In genomic region chr1:193674292-193674944, GRCh38 we compare ENCODE assay signal across 25 cellular contexts.
DNase-seq lines count a peak whose midpoint lies in the region; ATAC-seq and TF ChIP-seq lines count a peak whose summit lies in the region.
"Had no signal": no experiment of that assay in that cellular context is flagged by ENCODE, and none has a peak within 500 bp of the region (broad histone marks: within the 10 kb centered on the region; RNA-seq: fewer than 3 reads in every experiment).

No MANE protein-coding gene starts in this region.

- no peak overlapping the region for H3K4me3 Mint-ChIP-seq in stimulated activated naive CD8-positive, alpha-beta T cell treated with anti-CD3 and anti-CD28 coated beads, Interleukin-15, amount 100 ng/mL, for 72 hours
- H3K4me3 Mint-ChIP-seq: CD8-positive, alpha-beta memory T cell; immature natural killer cell; naive B cell had no signal

- TF ChIP-seq EP300 in SK-N-SH (IDR thresholded peaks at IDR 0.05; ENCODE audit: borderline replicate concordance in 1 of 2, low read depth in 1 of 2, low read length in 1 of 2), result 0 out of 4 replicates have a peak, but pooled peaks of 1 of the 2 experiments have one; percentile 35

- no peaks in the 10 kb centered on the region for H3K79me2 ChIP-seq in SK-N-SH (ENCODE audit: insufficient read depth)

- peaks cover 13% of the 10 kb centered on the region for H3K4me1 Mint-ChIP-seq in stimulated activated naive CD8-positive, alpha-beta T cell treated with anti-CD3 and anti-CD28 coated beads, Interleukin-15, amount 100 ng/mL, for 72 hours
- H3K4me1 Mint-ChIP-seq: immature natural killer cell, naive B cell had no signal

- TF ChIP-seq CTCF in SK-N-SH (IDR thresholded peaks at IDR 0.05), result no peak
- no peak for TF ChIP-seq CTCF in choroid plexus epithelial cell (conservative IDR thresholded peaks at IDR 0.05; ENCODE audit: low read depth, low read length)
- TF ChIP-seq CTCF in foreskin fibroblast (IDR thresholded peaks at IDR 0.05; ENCODE audit: low read depth, low read length), result no peak

- CTCF ChIA-PET in SK-N-SH (lab: Yijun Ruan, JAX), result no interaction called here

- ATAC-seq in stimulated activated naive CD8-positive, alpha-beta T cell treated with anti-CD3 and anti-CD28 coated beads, Interleukin-15, Interleukin-2, amounts not matched to agents 100 U/mL and 50 U/mL, for 24 hours, result peak; percentile 53
- no peak for ATAC-seq in stimulated activated naive CD8-positive, alpha-beta T cell treated with anti-CD3 and anti-CD28 coated beads, Interleukin-15, amount 100 ng/mL, for 72 hours
- ATAC-seq in HG03460 (IDR thresholded peaks at IDR 0.05; ENCODE audit: unreplicated experiment), result no peak
- ATAC-seq: esophagus mucosa, Panc1, pancreas had no signal

- peaks cover 0 to 5% of the 10 kb centered on the region in 2 donors for H3K9me3 Mint-ChIP-seq in stimulated activated naive CD8-positive, alpha-beta T cell treated with anti-CD3 and anti-CD28 coated beads, Interleukin-15, amount 100 ng/mL, for 72 hours
- H3K9me3 Mint-ChIP-seq: immature natural killer cell had no signal

- H3K4me1 ChIP-seq in SK-N-SH (ENCODE audit: control insufficient read depth in 1 of 2, insufficient read depth in 2 of 2, low read depth in 1 of 2, low read length in 1 of 2), result peaks cover 0 to 3% of the 10 kb centered on the region in 2 experiments; a peak in 3 of 4 replicates
- H3K4me1 ChIP-seq: ascending aorta, pancreas, sigmoid colon, suprapubic skin had no signal

- H2AFZ ChIP-seq in SK-N-SH (ENCODE audit: low read depth), result peak overlapping the region; percentile 18; the same call in 1 of the 2 replicates

- no peak overlapping the region for H3K4me3 ChIP-seq in SK-N-SH (ENCODE audit: low read depth in 2 of 2, low read length in 1 of 2)
- H3K4me3 ChIP-seq in choroid plexus epithelial cell (ENCODE audit: low read depth, low read length), result no peak overlapping the region
- no peak overlapping the region for H3K4me3 ChIP-seq in foreskin fibroblast (ENCODE audit: low read depth in 1 of 2, low read length in 2 of 2)
- H3K4me3 ChIP-seq: ascending aorta, lung, pancreas, sigmoid colon, SK-N-MC, suprapubic skin had no signal

- POLR2A ChIA-PET in SK-N-SH (lab: Yijun Ruan, JAX), result no interaction called here

- H3K36me3 ChIP-seq in SK-N-SH (replicated peaks in 1 of 2; ENCODE audit: control insufficient read depth in 1 of 2, insufficient read depth in 2 of 2, low read length in 1 of 2), result no peaks in the 10 kb centered on the region
- H3K36me3 ChIP-seq: ascending aorta, pancreas, sigmoid colon, suprapubic skin had no signal

- no peak for TF ChIP-seq RAD21 in SK-N-SH (IDR thresholded peaks at IDR 0.05; ENCODE audit: low read length)

- no peaks in the 10 kb centered on the region for H3K9me3 ChIP-seq in SK-N-SH
- H3K9me3 ChIP-seq: ascending aorta, pancreas, sigmoid colon, suprapubic skin had no signal

- H3K27ac Mint-ChIP-seq in stimulated activated naive CD8-positive, alpha-beta T cell treated with anti-CD3 and anti-CD28 coated beads, Interleukin-15, amount 100 ng/mL, for 72 hours, result no peak overlapping the region
- H3K27ac Mint-ChIP-seq: immature natural killer cell, naive B cell had no signal

- no peak for DNase-seq in stimulated activated naive CD8-positive, alpha-beta T cell treated with anti-CD3 and anti-CD28 coated beads, Interleukin-15, Interleukin-2, amounts not matched to agents 100 U/mL and 50 U/mL, for 24 hours
- DNase-seq in stimulated activated naive CD8-positive, alpha-beta T cell treated with anti-CD3 and anti-CD28 coated beads, Interleukin-15, amount 100 ng/mL, for 72 hours, result no peak
- DNase-seq in SK-N-SH, result no peak
- DNase-seq in choroid plexus epithelial cell (ENCODE audit: low read depth), result peak; percentile 42
- no peak for DNase-seq in cerebellar nuclear complex (lab: John Stamatoyannopoulos, UW)
- no peak for DNase-seq in RPMI8226
- no peak for DNase-seq in foreskin fibroblast
- DNase-seq: activated CD4-positive, alpha-beta T cell treated with anti-CD3 and anti-CD28 coated beads, Interleukin-2, amount 50 U/mL, for 4 hours; CD8-positive, alpha-beta memory T cell; dermis blood vessel endothelial cell; head of caudate nucleus; immature natural killer cell; naive B cell; NCI-H1048; NCI-H526; pancreas; sigmoid colon; stimulated activated CD4-positive, alpha-beta T cell treated with anti-CD3 and anti-CD28 coated beads, Interleukin-2, amount 100 ng/mL, for 24 hours had no signal

- WGBS in SK-N-SH (ENCODE audit: low lambda C conversion rate), result 14% methylated on average over 7 of the region's 7 CpGs

- H3F3A ChIP-seq in SK-N-SH (replicated peaks; ENCODE audit: insufficient read depth), result peaks cover 19% of the 10 kb centered on the region

- no peaks in the 10 kb centered on the region for H3K27me3 ChIP-seq in SK-N-SH (ENCODE audit: insufficient read depth)
- H3K27me3 ChIP-seq: ascending aorta, pancreas, sigmoid colon, suprapubic skin had no signal

- no peaks in the 10 kb centered on the region for H3K9me2 ChIP-seq in SK-N-SH

- H3K27me3 Mint-ChIP-seq in stimulated activated naive CD8-positive, alpha-beta T cell treated with anti-CD3 and anti-CD28 coated beads, Interleukin-15, amount 100 ng/mL, for 72 hours, result no peaks in the 10 kb centered on the region

- no peak overlapping the region; the same call in 1 of the 2 replicates for H3K4me2 ChIP-seq in SK-N-SH

- H4K20me1 ChIP-seq in SK-N-SH (ENCODE audit: insufficient read depth), result no peaks in the 10 kb centered on the region

- H3K9ac ChIP-seq in SK-N-SH, result no peak overlapping the region

- peak overlapping the region; percentile 47 to 55; a peak in 3 of 4 replicates for H3K27ac ChIP-seq in SK-N-SH (ENCODE audit: low read depth in 2 of 2, low read length in 1 of 2)
- H3K27ac ChIP-seq: ascending aorta, pancreas, sigmoid colon, SK-N-MC, suprapubic skin had no signal

TF ChIP-seq in SK-N-SH, 30 proteins besides CTCF, POLR2A, EP300 and RAD21 (continues in another document):
- TF ChIP-seq NFIC (IDR thresholded peaks at IDR 0.05; ENCODE audit: borderline replicate concordance) (peak; percentile 61; the same call in 1 of the 2 replicates), FOSL2 (IDR thresholded peaks at IDR 0.05; ENCODE audit: borderline replicate concordance, low read depth) (peak; percentile 51; the same call in 1 of the 2 replicates), RFX5 (IDR thresholded peaks at IDR 0.05; ENCODE audit: low read length) (no peak), TCF12 (IDR thresholded peaks at IDR 0.05) (peak; percentile 43; the same call in 1 of the 2 replicates), MAX (IDR thresholded peaks at IDR 0.05; ENCODE audit: low read depth) (no peak), RCOR1 (IDR thresholded peaks at IDR 0.05; ENCODE audit: low read length) (no peak), ELF1 (IDR thresholded peaks at IDR 0.05) (no peak), IRF3 (IDR thresholded peaks at IDR 0.05; ENCODE audit: low read depth, low read length) (no peak), GATA2 (CRISPR knock-in tag; IDR thresholded peaks at IDR 0.05) (no peak), PBX3 (IDR thresholded peaks at IDR 0.05) (peak; percentile 74), ZBTB33 (IDR thresholded peaks at IDR 0.05; ENCODE audit: borderline replicate concordance, low read depth) (no peak), JUND (IDR thresholded peaks at IDR 0.05) (peak; percentile 56)
